1 cellular context compared by ENCODE assay signal in genomic region chr2:215372968-215373649, GRCh38.
TF ChIP-seq lines count a peak whose summit lies in the region.

No MANE protein-coding gene starts in this region.

TF ChIP-seq in HepG2, 621 proteins besides CTCF, POLR2A, EP300 and RAD21 (continued from another document):
- TF ChIP-seq ZNF766 (CRISPR knock-in tag; IDR thresholded peaks at IDR 0.05; ENCODE audit: borderline replicate concordance) (no peak), POLR2AphosphoS5 (IDR thresholded peaks at IDR 0.05; ENCODE audit: low read depth, low read length) (peak; percentile 32; the same call in 1 of the 2 replicates), ZKSCAN5 (CRISPR knock-in tag; IDR thresholded peaks at IDR 0.05) (no peak), ZNF652 (CRISPR knock-in tag; IDR thresholded peaks at IDR 0.05; ENCODE audit: borderline replicate concordance, low read depth) (no peak), POLR2G (IDR thresholded peaks at IDR 0.05; ENCODE audit: low read depth, low read length) (peak; percentile 73), SRSF4 (IDR thresholded peaks at IDR 0.05; ENCODE audit: low read depth, low read length, poor library complexity, severe bottlenecking) (peak; percentile 81), POGK (CRISPR knock-in tag; conservative IDR thresholded peaks at IDR 0.05) (0 out of 2 replicates have a peak, but pooled peaks have one; percentile 39), RBM22 (optimal IDR thresholded peaks at IDR 0.05; ENCODE audit: low read length) (peak; percentile 99), ZNF800 (CRISPR knock-in tag; IDR thresholded peaks at IDR 0.05) (0 out of 2 replicates have a peak, but pooled peaks have one; percentile 33), KLF12 (CRISPR knock-in tag; IDR thresholded peaks at IDR 0.05; ENCODE audit: borderline replicate concordance) (no peak), PHF5A (CRISPR knock-in tag; IDR thresholded peaks at IDR 0.05; ENCODE audit: low read depth, unreplicated experiment) (peak; percentile 65), ONECUT2 (CRISPR knock-in tag; IDR thresholded peaks at IDR 0.05) (no peak), TBL1XR1 (IDR thresholded peaks at IDR 0.05; ENCODE audit: borderline replicate concordance, low read length, partially characterized antibody) (no peak), MBD4 (IDR thresholded peaks at IDR 0.05; ENCODE audit: borderline replicate concordance, low read length) (no peak), JUNB (CRISPR knock-in tag; IDR thresholded peaks at IDR 0.05; ENCODE audit: borderline replicate concordance) (no peak), RBFOX2 (IDR thresholded peaks at IDR 0.05; ENCODE audit: low read depth, low read length) (peak; percentile 70), ZSCAN21 (CRISPR knock-in tag; IDR thresholded peaks at IDR 0.05; ENCODE audit: borderline replicate concordance) (no peak), ZMAT5 (CRISPR knock-in tag; IDR thresholded peaks at IDR 0.05; ENCODE audit: borderline replicate concordance, low read depth) (no peak), SP4 (CRISPR knock-in tag; IDR thresholded peaks at IDR 0.05) (no peak), ARID4A (CRISPR knock-in tag; IDR thresholded peaks at IDR 0.05; ENCODE audit: borderline replicate concordance) (no peak), WIZ (CRISPR knock-in tag; IDR thresholded peaks at IDR 0.05) (no peak)
